Comparison of ENCODE assay signal across 8 cellular contexts in the genomic region with DNA sequence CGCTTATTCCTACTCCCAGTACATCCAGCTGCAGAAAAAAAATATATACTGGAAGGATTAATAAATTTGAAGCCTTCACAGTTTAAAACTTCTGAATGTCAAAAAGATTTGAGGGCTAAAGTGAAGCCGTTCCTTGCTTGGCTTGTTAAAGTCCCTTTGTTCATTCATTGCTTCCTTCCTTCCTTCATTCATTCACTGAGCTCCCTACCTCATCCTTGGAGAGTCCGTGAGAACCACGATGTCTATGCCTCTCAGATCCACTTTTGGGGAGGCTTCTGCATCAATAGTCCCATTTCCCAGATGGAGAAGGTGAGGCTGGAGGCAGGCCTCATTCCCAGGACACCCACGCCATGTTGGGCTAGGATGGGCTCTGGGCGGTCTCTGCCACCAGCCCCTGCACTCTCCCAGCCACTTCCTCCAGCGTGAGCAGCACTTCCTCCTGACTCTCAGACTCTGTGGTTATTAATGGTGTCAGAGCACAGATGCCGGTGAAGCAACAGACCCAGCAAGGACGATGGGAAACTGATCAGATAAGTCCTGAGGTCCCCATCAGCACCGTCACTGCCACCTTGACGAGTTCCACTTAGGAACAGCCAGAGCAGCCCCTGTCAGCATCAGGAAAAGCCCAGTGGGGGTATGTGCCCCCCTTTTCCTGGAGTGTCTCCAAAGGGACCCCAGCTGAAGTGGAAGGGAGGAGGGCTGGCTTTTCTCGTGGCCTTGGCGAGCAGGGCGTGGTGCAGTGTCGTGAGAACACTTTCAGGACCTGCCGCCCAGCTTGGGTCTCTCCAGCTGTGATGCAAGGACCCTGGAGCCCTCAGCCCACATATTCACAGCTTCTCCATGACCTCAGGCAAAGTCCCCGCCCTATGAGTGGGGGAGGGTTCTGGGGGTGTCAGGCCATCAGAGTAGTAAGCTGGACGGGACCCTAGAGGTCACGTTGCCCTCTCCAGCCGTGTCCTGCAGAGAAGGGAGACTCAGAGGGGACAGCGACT. TPM values are rescaled to one million over a fixed set of nuclear protein-coding genes. Genes with fewer than 3 reads are reported as not detected.
DNase-seq lines count a peak whose midpoint lies in the region; ATAC-seq, FAIRE-seq and TF ChIP-seq lines count a peak whose summit lies in the region.

No MANE protein-coding gene starts in this region.

- peak overlapping the region; percentile 41 for H2AFZ ChIP-seq in GM12878 (ENCODE audit: control insufficient read depth, low read depth, low read length)

- RAD21 ChIA-PET in GM12878 (lab: Charles Lee; ENCODE audit: unreplicated experiment), result interaction anchor here (0.9 to 15.3 kb wide), 5 partner anchors 9 to 46 kb away, joined by 3 to 324 read pairs (median 19); partner anchors contain the start of gene ASB2

- CTCF ChIA-PET in CD4-positive, alpha-beta T cell (lab: Charles Lee), result interaction anchor here (0.8 to 3.0 kb wide), 3 partner anchors 15 to 16 kb away, joined by 3 to 21 read pairs (median 5); no protein-coding TSS in a partner anchor
- CTCF ChIA-PET in GM12878 (lab: Yijun Ruan, JAX), result interaction anchor here (0.9 to 3.7 kb wide), 16 partner anchors 8 to 182 kb away, joined by 3 to 39 read pairs (median 3); partner anchors contain the start of gene ASB2

- peak; percentile 77 for TF ChIP-seq POLR2A in GM12878 (IDR thresholded peaks at IDR 0.05; ENCODE audit: low read depth, low read length)
- TF ChIP-seq POLR2A in testis (IDR thresholded peaks at IDR 0.05), result no peak

- intact Hi-C loops in CD4-positive, alpha-beta T cell (cut with DNase I, micrococcal nuclease), result loop anchor here (2.0 to 5.0 kb wide), 2 partner anchors 16 to 217 kb away; partner anchors contain the start of gene PPP4R4 (in 1 of the 2)
- intact Hi-C loops in GM12878 (cut with micrococcal nuclease; ENCODE audit: unreplicated experiment) (loop anchor here (2.0 to 5.0 kb wide), 2 partner anchors 16 to 47 kb away; no protein-coding TSS in a partner anchor), testis (cut with DNase I; ENCODE audit: low total_unique reads) (no loop called here), aorta (cut with DNase I) (loop anchor here (5.0 kb wide), 1 partner anchor 42 kb away; the partner anchor contains the start of gene CCDC197 (in 2 of the 2))

- FAIRE-seq in GM12878 (lab: Jason Lieb, UNC), result peak; percentile 90

- no peaks in the 10 kb centered on the region for H3K9me3 Mint-ChIP-seq in CD4-positive, alpha-beta T cell

- no peak for TF ChIP-seq CTCF in CD4-positive, alpha-beta T cell (IDR thresholded peaks at IDR 0.05)
- no peak for TF ChIP-seq CTCF in GM12878 (IDR thresholded peaks at IDR 0.05 in 2 of 3, conservative IDR thresholded peaks at IDR 0.05 in 1 of 3; ENCODE audit: control insufficient read depth in 2 of 3, extremely low read depth in 1 of 3, insufficient read depth in 1 of 3, low read depth in 3 of 3, low read length in 3 of 3)
- no peak for TF ChIP-seq CTCF in testis (IDR thresholded peaks at IDR 0.05)

- TF ChIP-seq EP300 in GM12878 (IDR thresholded peaks at IDR 0.05; ENCODE audit: borderline replicate concordance in 1 of 2, control insufficient read depth in 1 of 2, low read depth in 2 of 2, low read length in 2 of 2), result no peak

- H3K4me3 Mint-ChIP-seq in CD4-positive, alpha-beta T cell, result peak overlapping the region; percentile 68

- WGBS in GM12878 (ENCODE audit: insufficient coverage, insufficient replicate concordance, low lambda C conversion rate, missing lambda C conversion rate), result 25% methylated on average over 21 of the region's 21 CpGs
- WGBS in testis, 2 donors, result 75 to 87% methylated on average over 12 to 21 of the region's 21 CpGs
- WGBS in aorta, 2 donors, result 79 to 82% methylated on average over 21 of the region's 21 CpGs

- no peaks in the 10 kb centered on the region for H4K20me1 ChIP-seq in GM12878 (ENCODE audit: control insufficient read depth, insufficient read depth)

- H3K27me3 ChIP-seq in CD4-positive, alpha-beta T cell (ENCODE audit: control insufficient read depth, insufficient read depth, low read length), result no peaks in the 10 kb centered on the region
- H3K27me3 ChIP-seq in GM12878 (replicated peaks in 1 of 2; ENCODE audit: control insufficient read depth in 2 of 2, insufficient read depth in 2 of 2, low read length in 1 of 2) (no peaks in the 10 kb centered on the region), testis (no peaks in the 10 kb centered on the region), aorta (ENCODE audit: control insufficient read depth in 1 of 2, insufficient read depth in 2 of 2, low read length in 1 of 2) (no peaks in the 10 kb centered on the region)

- peak overlapping the region; percentile 98 for H3K4me2 ChIP-seq in GM12878 (ENCODE audit: control insufficient read depth, insufficient read depth)

- H3K4me3 ChIP-seq in GM12878 (peak overlapping the region; percentile 70), skin epidermis (peak overlapping the region in 2 of 7 experiments; percentile 1 to 20), testis (no peak overlapping the region), aorta (ENCODE audit: low read length in 2 of 2) (no peak overlapping the region)

- H3K36me3 ChIP-seq in GM12878 (ENCODE audit: control insufficient read depth in 2 of 2, insufficient read depth in 2 of 2, low read length in 1 of 2) (peaks cover 0 to 2% of the 10 kb centered on the region in 2 experiments; a peak in 1 of 4 replicates), testis (ENCODE audit: low read depth, missing control alignments) (no peaks in the 10 kb centered on the region), aorta (ENCODE audit: control insufficient read depth in 1 of 2, insufficient read depth in 2 of 2, low read length in 1 of 2) (no peaks in the 10 kb centered on the region)

- no peaks in the 10 kb centered on the region for H3K9me3 ChIP-seq in CD4-positive, alpha-beta T cell (ENCODE audit: control insufficient read depth, low read length)
- no peaks in the 10 kb centered on the region for H3K9me3 ChIP-seq in GM12878 (replicated peaks; ENCODE audit: control insufficient read depth, insufficient read depth, low read length)
- no peaks in the 10 kb centered on the region for H3K9me3 ChIP-seq in testis
- no peaks in the 10 kb centered on the region for H3K9me3 ChIP-seq in aorta (ENCODE audit: control insufficient read depth, low read length)

- no peak for TF ChIP-seq RAD21 in GM12878 (IDR thresholded peaks at IDR 0.05; ENCODE audit: insufficient read depth, low read depth, low read length)

- peaks cover 74% of the 10 kb centered on the region for H3K4me1 Mint-ChIP-seq in CD4-positive, alpha-beta T cell (ENCODE audit: low read depth)

- no peaks in the 10 kb centered on the region; the same call in 1 of the 2 replicates for H3K79me2 ChIP-seq in GM12878 (ENCODE audit: control insufficient read depth, insufficient read depth, low read length)

- H3K27ac Mint-ChIP-seq in CD4-positive, alpha-beta T cell, result peak overlapping the region; percentile 73

- peak overlapping the region; percentile 80 for H3K9ac ChIP-seq in GM12878 (ENCODE audit: control insufficient read depth, insufficient read depth, low read length)

- no peaks in the 10 kb centered on the region for H3K27me3 Mint-ChIP-seq in CD4-positive, alpha-beta T cell

- peak in 9 of 10 experiments; percentile 25 to 46 (median 35) for DNase-seq in CD4-positive, alpha-beta T cell
- peak; percentile 49 for DNase-seq in NCI-H69 (lab: John Stamatoyannopoulos, UW)
- DNase-seq in GM12878 (ENCODE audit: low read depth, low spot score), result no peak
- no peak for DNase-seq in kidney tubule cell (ENCODE audit: low spot score)
- no peak for DNase-seq in testis
- DNase-seq in aorta, result no peak

- H3K4me1 ChIP-seq in GM12878 (ENCODE audit: control insufficient read depth, insufficient read depth, low read length) (peaks cover 76% of the 10 kb centered on the region), testis (no peaks in the 10 kb centered on the region), aorta (ENCODE audit: control insufficient read depth in 1 of 2, insufficient read depth in 2 of 2, low read length in 2 of 2) (no peaks in the 10 kb centered on the region)

- ATAC-seq in CD4-positive, alpha-beta T cell (ENCODE audit: poor library complexity), result peak; percentile 30
- peak; percentile 30 for ATAC-seq in GM19452 (IDR thresholded peaks at IDR 0.05; ENCODE audit: unreplicated experiment)
- ATAC-seq in GM12878, result peak; percentile 45
- ATAC-seq in aorta (ENCODE audit: low FRiP score), result no peak

- in situ Hi-C loops in GM12878 (cut with MboI), result loop anchor here (25.0 kb wide), 2 partner anchors 1193 to 1707 kb away; no protein-coding TSS in a partner anchor

- SMC1A ChIA-PET in GM12878 (lab: Charles Lee; ENCODE audit: uncharacterized antibody, unreplicated experiment), result interaction anchor here (0.9 to 19.5 kb wide), 8 partner anchors 8 to 54 kb away, joined by 3 to 409 read pairs (median 4); partner anchors contain the start of gene ASB2

- BruUV-seq in GM12878 (replicated peaks; lab: Mats Ljungman, UMichigan), result TSS peak; percentile 84

- H3K27ac ChIP-seq in CD4-positive, alpha-beta T cell (ENCODE audit: low read depth, low read length), result peak overlapping the region; percentile 42
- H3K27ac ChIP-seq in GM12878 (ENCODE audit: control insufficient read depth, insufficient read depth) (peak overlapping the region; percentile 91), skin epidermis (peak overlapping the region in 12 of 21 experiments; percentile 42 to 87 (median 72)), testis (no peak overlapping the region), aorta (ENCODE audit: low read depth in 1 of 2, low read length in 2 of 2) (no peak overlapping the region)

- POLR2A ChIA-PET in CD4-positive, alpha-beta T cell (lab: Charles Lee), result interaction anchor here (1.2 to 2.3 kb wide), 5 partner anchors 9 to 23 kb away, joined by 4 to 11 read pairs (median 7); partner anchors contain the start of gene ASB2
- POLR2A ChIA-PET in GM12878 (lab: Charles Lee), result interaction anchor here (0.7 to 7.8 kb wide), 8 partner anchors 11 to 44 kb away, joined by 3 to 128 read pairs (median 4); no protein-coding TSS in a partner anchor

- H3K36me3 Mint-ChIP-seq in CD4-positive, alpha-beta T cell (ENCODE audit: low read depth), result no peaks in the 10 kb centered on the region

RNA-seq across cellular contexts. Expression of gene ASB2, which starts 21.2 kb away (rescaled TPM):
- 1 to 10 TPM in 1 of 2 experiments, under 1 TPM in 1; 0.98 to 1.2 TPM for total RNA-seq in CD4-positive, alpha-beta T cell
- 74.5 and 81.9 TPM in 2 replicates for total RNA-seq in GM12878 (2013; cell fraction: nucleolus; rRNA removed)
- total RNA-seq in GM12878 (2014; rRNA removed), result 46.4 and 53.5 TPM in 2 replicates
- 21.5 and 26.9 TPM in 2 replicates for total RNA-seq in GM12878 (2014; rRNA removed; fragmentation: Illumina TruSeq; extraction: Trizol)
- 40.0 and 40.4 TPM in 2 replicates for total RNA-seq in GM12878 (2021)
- polyA plus RNA-seq in GM12878 (2011; ENCODE audit: low read depth), result 18.9 TPM
- 8.5 and 16.9 TPM in 2 replicates for polyA plus RNA-seq in GM12878 (2011; rRNA removed)
- polyA plus RNA-seq in GM12878 (2011; cell fraction: cytosol; rRNA removed), result 22.6 and 38.7 TPM in 2 replicates
- 45.6 and 71.8 TPM in 2 replicates for polyA plus RNA-seq in GM12878 (2011; cell fraction: nucleus; rRNA removed)
- 18.6 and 50.6 TPM in 2 replicates for polyA plus RNA-seq in GM12878 (2012)
- 12.3 and 21.9 TPM in 2 replicates for polyA plus RNA-seq in GM12878 (2014; fragmentation: Illumina TruSeq; extraction: Trizol)
- 1 to 10 TPM; 3.0 to 7.4 TPM for polyA plus RNA-seq in GM12878 (2014; fragmentation: Nextera tagmentation; extraction: Ambion mirVana)
- polyA plus RNA-seq in GM12878 (2014; rRNA removed), result 50.0 and 54.5 TPM in 2 replicates
- 10 to 100 TPM; 51.7 to 54.8 TPM for polyA plus RNA-seq in GM12878 (2016; fragmentation: Nextera tagmentation; extraction: Ambion mirVana)
- 20.3 and 37.3 TPM in 2 replicates for polyA minus RNA-seq in GM12878 (2011; rRNA and poly(A)+ RNA removed)
- polyA minus RNA-seq in GM12878 (2011; cell fraction: cytosol; rRNA and poly(A)+ RNA removed), result 8.8 and 11.7 TPM in 2 replicates
- polyA minus RNA-seq in GM12878 (2011; cell fraction: nucleus; rRNA and poly(A)+ RNA removed), result 26.7 and 36.0 TPM in 2 replicates
- total RNA-seq in testis, result 1 to 10 TPM; 3.7 to 4.3 TPM
- 3.5 TPM for polyA plus RNA-seq in testis (ENCODE audit: insufficient read depth, low read depth, low replicate concordance)
- total RNA-seq in aorta, result 10 to 100 TPM; 53.3 to 57.0 TPM
- polyA plus RNA-seq in aorta, result 10 to 100 TPM in 1 of 2 donors, 1 to 10 TPM in 1; 9.1 to 24.8 TPM

RNA-seq across cellular contexts. Expression of gene FAM181A, which starts 28.1 kb away (rescaled TPM):
- not detected for total RNA-seq in CD4-positive, alpha-beta T cell
- not detected in 2 replicates for total RNA-seq in GM12878 (2013; cell fraction: nucleolus; rRNA removed)
- not detected in 2 replicates for total RNA-seq in GM12878 (2014; rRNA removed)
- total RNA-seq in GM12878 (2014; rRNA removed; fragmentation: Illumina TruSeq; extraction: Trizol), result not detected in 2 replicates
- total RNA-seq in GM12878 (2021), result not detected in 2 replicates
- polyA plus RNA-seq in GM12878 (2011; ENCODE audit: low read depth), result not detected
- polyA plus RNA-seq in GM12878 (2011; rRNA removed), result not detected in 2 replicates
- polyA plus RNA-seq in GM12878 (2011; cell fraction: cytosol; rRNA removed), result not detected in 2 replicates
- polyA plus RNA-seq in GM12878 (2011; cell fraction: nucleus; rRNA removed), result not detected in 2 replicates
- not detected in 2 replicates for polyA plus RNA-seq in GM12878 (2012)
- not detected in 2 replicates for polyA plus RNA-seq in GM12878 (2014; fragmentation: Illumina TruSeq; extraction: Trizol)
- not detected for polyA plus RNA-seq in GM12878 (2014; fragmentation: Nextera tagmentation; extraction: Ambion mirVana)
- polyA plus RNA-seq in GM12878 (2014; rRNA removed), result not detected in 2 replicates
- polyA plus RNA-seq in GM12878 (2016; fragmentation: Nextera tagmentation; extraction: Ambion mirVana), result not detected
- not detected in 2 replicates for polyA minus RNA-seq in GM12878 (2011; rRNA and poly(A)+ RNA removed)
- polyA minus RNA-seq in GM12878 (2011; cell fraction: cytosol; rRNA and poly(A)+ RNA removed), result not detected in 2 replicates
- not detected in 2 replicates for polyA minus RNA-seq in GM12878 (2011; cell fraction: nucleus; rRNA and poly(A)+ RNA removed)
- 10 to 100 TPM; 12.7 to 18.0 TPM for total RNA-seq in testis
- polyA plus RNA-seq in testis (ENCODE audit: insufficient read depth, low read depth, low replicate concordance), result 48.5 TPM
- not detected for total RNA-seq in aorta
- polyA plus RNA-seq in aorta, result not detected

RNA-seq across cellular contexts. Expression of gene CCDC197, which starts 41.9 kb away (rescaled TPM):
- not detected for total RNA-seq in CD4-positive, alpha-beta T cell
- 1.2 TPM in 2 replicates for total RNA-seq in GM12878 (2013; cell fraction: nucleolus; rRNA removed)
- total RNA-seq in GM12878 (2014; rRNA removed) (not detected in 2 replicates), GM12878 (2014; rRNA removed; fragmentation: Illumina TruSeq; extraction: Trizol) (not detected in 2 replicates), GM12878 (2021) (not detected in 2 replicates), testis (10 to 100 TPM in 1 of 2 donors, 1 to 10 TPM in 1; 5.6 to 20.7 TPM), aorta (under 1 TPM in 1 of 2 donors, not detected in 1; 0.60 TPM)
- not detected for polyA plus RNA-seq in GM12878 (2011; ENCODE audit: low read depth)
- polyA plus RNA-seq in GM12878 (2011; rRNA removed) (0.12 and 0.16 TPM in 2 replicates), GM12878 (2014; fragmentation: Illumina TruSeq; extraction: Trizol) (not detected in 2 replicates), GM12878 (2014; fragmentation: Nextera tagmentation; extraction: Ambion mirVana) (not detected), GM12878 (2014; rRNA removed) (not detected in 2 replicates), GM12878 (2016; fragmentation: Nextera tagmentation; extraction: Ambion mirVana) (not detected), testis (ENCODE audit: insufficient read depth, low read depth, low replicate concordance) (31.0 TPM), aorta (not detected)
- 0.04 TPM in 1 of 2 replicates, not detected in the other for polyA plus RNA-seq in GM12878 (2011; cell fraction: cytosol; rRNA removed)
- 0.28 and 0.56 TPM in 2 replicates for polyA plus RNA-seq in GM12878 (2011; cell fraction: nucleus; rRNA removed)
- polyA plus RNA-seq in GM12878 (2012), result 0.17 TPM in 1 of 2 replicates, not detected in the other
- polyA minus RNA-seq in GM12878 (2011; rRNA and poly(A)+ RNA removed), result 0.21 TPM in 1 of 2 replicates, not detected in the other
- polyA minus RNA-seq in GM12878 (2011; cell fraction: cytosol; rRNA and poly(A)+ RNA removed), result not detected in 2 replicates
- 0.24 TPM in 1 of 2 replicates, not detected in the other for polyA minus RNA-seq in GM12878 (2011; cell fraction: nucleus; rRNA and poly(A)+ RNA removed)

Comparison
In these comparisons a context has a peak if more than half of its experiments do, and no peak if none do; other contexts are left out.
1. DNase-seq: peak in CD4-positive, alpha-beta T cell (9 of 10) and NCI-H69 (single experiment); none in GM12878 (single experiment), kidney tubule cell (single experiment), testis (single experiment) and aorta (0 of 2).
2. H3K27ac ChIP-seq: peak in CD4-positive, alpha-beta T cell (single experiment), GM12878 (single experiment) and skin epidermis (12 of 21); none in testis (0 of 2) and aorta (0 of 2).
3. RNA of gene ASB2, which starts 21.2 kb away (total RNA-seq): 53.3 to 57.0 TPM in aorta and 21.5 to 81.9 TPM in GM12878; 3.7 to 4.3 TPM in testis and 0.98 to 1.2 TPM in CD4-positive, alpha-beta T cell; every median in the first group is over 4 times any median in the second.
4. RNA of gene FAM181A, which starts 28.1 kb away (total RNA-seq): 12.7 to 18.0 TPM in testis; not detected in CD4-positive, alpha-beta T cell, not detected in GM12878 and not detected in aorta; every median in the first group is over 10 times any median in the second.